31 cellular contexts compared by ENCODE assay signal in genomic region chr2:171902840-171903420, GRCh38. TPM values are rescaled to one million over a fixed set of nuclear protein-coding genes. Genes with fewer than 3 reads are reported as not detected.
A peak's percentile ranks its signal among the peaks of the same experiment; 100 is the strongest.
DNase-seq lines count a peak whose midpoint lies in the region; ATAC-seq and FAIRE-seq lines count a peak whose summit lies in the region.
"Had no signal": no experiment of that assay in that cellular context is flagged by ENCODE, and none has a peak within 500 bp of the region (broad histone marks: within the 10 kb centered on the region; RNA-seq: fewer than 3 reads in every experiment).

No MANE protein-coding gene starts in this region.

- peaks cover 0 to 2% of the 10 kb centered on the region in 2 donors for H3K27me3 ChIP-seq in small intestine (ENCODE audit: control insufficient read depth in 2 of 2, insufficient read depth in 2 of 2, low read length in 2 of 2)
- H3K27me3 ChIP-seq: ascending aorta, Peyer's patch had no signal

- H3K4me3 ChIP-seq in small intestine (ENCODE audit: low read depth in 1 of 2, low read length in 2 of 2) = no peak overlapping the region
- H3K4me3 ChIP-seq: ascending aorta, GM23248, Peyer's patch had no signal

- peaks cover 23% of the 10 kb centered on the region for H3K27me3 Mint-ChIP-seq in T-helper 2 cell treated with Interferon-gamma antibody and Interleukin-4, amounts not matched to agents 5 μg/mL and 100 μg/mL, for 36 hours (ENCODE audit: low read depth)
- H3K27me3 Mint-ChIP-seq: stimulated activated naive B cell treated with anti-CD40 and anti-IgM and Interleukin-4, amounts not matched to agents 10 μg/mL and 1 μg/mL and 100 μg/mL, for 72 hours had no signal

- H3K9me3 ChIP-seq in small intestine (ENCODE audit: control insufficient read depth, low read depth) = no peaks in the 10 kb centered on the region
- H3K9me3 ChIP-seq: ascending aorta, Peyer's patch had no signal

- FAIRE-seq in TTC549 (lab: Jason Lieb, UNC) (peak; percentile 91), small intestine (lab: Jason Lieb, UNC) (peak; percentile 86)

- ATAC-seq in GM18502 (IDR thresholded peaks at IDR 0.05; ENCODE audit: poor library complexity, unreplicated experiment) (peak; percentile 68), GM21619 (IDR thresholded peaks at IDR 0.05; ENCODE audit: unreplicated experiment) (peak; percentile 56)
- ATAC-seq: activated CD4-positive, alpha-beta T cell treated with anti-CD3 and anti-CD28 coated beads for 36 hours; left cardiac atrium; natural killer cell treated with Interleukin-12 subunit alpha and Interleukin-12 subunit beta and Interleukin-15 and Interleukin-18, amount 100 ng/mL, for 72 hours; stimulated activated naive B cell treated with anti-CD40 and anti-IgM and Interleukin-4, amounts not matched to agents 10 μg/mL and 1 μg/mL and 100 μg/mL, for 72 hours had no signal

- 48 to 62% (median 60%) methylated on average over 2 of the region's 2 CpGs for WGBS in small intestine, 3 donors

- no peak for DNase-seq in small intestine
- DNase-seq in T-helper 2 cell treated with Interferon-gamma antibody and Interleukin-4, amounts not matched to agents 5 μg/mL and 100 μg/mL, for 36 hours (ENCODE audit: low spot score) = no peak
- no peak for DNase-seq in NCI-H1092 (lab: John Stamatoyannopoulos, UW)
- no peak for DNase-seq in OCI-M1 (lab: John Stamatoyannopoulos, UW)
- DNase-seq: activated CD4-positive, alpha-beta T cell treated with anti-CD3 and anti-CD28 coated beads for 36 hours; activated effector memory CD4-positive, alpha-beta T cell treated with anti-CD3 and anti-CD28 coated beads, Interleukin-2, amount 50 U/mL, for 16 hours; activated T-cell treated with anti-CD3 and anti-CD28 coated beads for 4 hours; Calu3; DMS79; effector CD4-positive, alpha-beta T cell; GDM1; GM23248; hypothalamus; left cardiac atrium; NCI-H146; NCI-H446; NCI-H748 treated with DMSO at 0.1 percent for 48 hours; Peyer's patch; SHP77 treated with DMSO at 0.1 percent for 48 hours; stimulated activated CD4-positive, alpha-beta T cell treated with anti-CD3 and anti-CD28 coated beads, Interleukin-15, amount 100 ng/mL, for 24 hours; stimulated activated CD4-positive, alpha-beta T cell treated with anti-CD3 and anti-CD28 coated beads, Interleukin-4, amount 100 ng/mL, for 4 hours; stimulated activated naive B cell treated with anti-CD40 and anti-IgM and Interleukin-4, amounts not matched to agents 10 μg/mL and 1 μg/mL and 100 μg/mL, for 72 hours; substantia nigra; T-helper 2 cell had no signal

- no peak overlapping the region for H3K4me3 Mint-ChIP-seq in T-helper 2 cell treated with Interferon-gamma antibody and Interleukin-4, amounts not matched to agents 5 μg/mL and 100 μg/mL, for 36 hours
- H3K4me3 Mint-ChIP-seq: activated CD4-positive, alpha-beta T cell treated with anti-CD3 and anti-CD28 coated beads for 36 hours; natural killer cell treated with Interleukin-12 subunit alpha and Interleukin-12 subunit beta and Interleukin-15 and Interleukin-18, amount 100 ng/mL, for 72 hours; stimulated activated naive B cell treated with anti-CD40 and anti-IgM and Interleukin-4, amounts not matched to agents 10 μg/mL and 1 μg/mL and 100 μg/mL, for 72 hours; type B pancreatic cell had no signal

- H3K4me1 ChIP-seq in small intestine (ENCODE audit: control insufficient read depth in 2 of 2, insufficient read depth in 1 of 2, low read depth in 1 of 2, low read length in 1 of 2) = no peaks in the 10 kb centered on the region
- H3K4me1 ChIP-seq: Peyer's patch had no signal

- no peaks in the 10 kb centered on the region for H3K4me1 Mint-ChIP-seq in T-helper 2 cell treated with Interferon-gamma antibody and Interleukin-4, amounts not matched to agents 5 μg/mL and 100 μg/mL, for 36 hours (ENCODE audit: low read depth)
- H3K4me1 Mint-ChIP-seq: activated CD4-positive, alpha-beta T cell treated with anti-CD3 and anti-CD28 coated beads for 36 hours had no signal

- no peaks in the 10 kb centered on the region for H3K9me3 Mint-ChIP-seq in T-helper 2 cell treated with Interferon-gamma antibody and Interleukin-4, amounts not matched to agents 5 μg/mL and 100 μg/mL, for 36 hours
- H3K9me3 Mint-ChIP-seq: natural killer cell treated with Interleukin-12 subunit alpha and Interleukin-12 subunit beta and Interleukin-15 and Interleukin-18, amount 100 ng/mL, for 72 hours; stimulated activated naive B cell treated with anti-CD40 and anti-IgM and Interleukin-4, amounts not matched to agents 10 μg/mL and 1 μg/mL and 100 μg/mL, for 72 hours; type B pancreatic cell had no signal

- H3K36me3 Mint-ChIP-seq in T-helper 2 cell treated with Interferon-gamma antibody and Interleukin-4, amounts not matched to agents 5 μg/mL and 100 μg/mL, for 36 hours (ENCODE audit: low read depth) = no peaks in the 10 kb centered on the region
- H3K36me3 Mint-ChIP-seq: natural killer cell treated with Interleukin-12 subunit alpha and Interleukin-12 subunit beta and Interleukin-15 and Interleukin-18, amount 100 ng/mL, for 72 hours; stimulated activated naive B cell treated with anti-CD40 and anti-IgM and Interleukin-4, amounts not matched to agents 10 μg/mL and 1 μg/mL and 100 μg/mL, for 72 hours; type B pancreatic cell had no signal

- H3K27ac Mint-ChIP-seq in T-helper 2 cell treated with Interferon-gamma antibody and Interleukin-4, amounts not matched to agents 5 μg/mL and 100 μg/mL, for 36 hours = no peak overlapping the region
- H3K27ac Mint-ChIP-seq: activated CD4-positive, alpha-beta T cell treated with anti-CD3 and anti-CD28 coated beads for 36 hours; natural killer cell treated with Interleukin-12 subunit alpha and Interleukin-12 subunit beta and Interleukin-15 and Interleukin-18, amount 100 ng/mL, for 72 hours; stimulated activated naive B cell treated with anti-CD40 and anti-IgM and Interleukin-4, amounts not matched to agents 10 μg/mL and 1 μg/mL and 100 μg/mL, for 72 hours; type B pancreatic cell had no signal

- H3K36me3 ChIP-seq in small intestine (ENCODE audit: control insufficient read depth in 2 of 2, insufficient read depth in 2 of 2, low read length in 2 of 2) = no peaks in the 10 kb centered on the region
- H3K36me3 ChIP-seq: ascending aorta, Peyer's patch had no signal

- no peak overlapping the region for H3K27ac ChIP-seq in small intestine (ENCODE audit: low read depth in 1 of 2, low read length in 1 of 2)
- H3K27ac ChIP-seq: ascending aorta, GM23248, KMS-11, Peyer's patch had no signal

RNA-seq across cellular contexts. Expression of gene SLC25A12, which starts 8.9 kb away (rescaled TPM):
- 1 to 10 TPM; 2.2 to 6.2 (median 5.1) TPM for polyA plus RNA-seq in small intestine

RNA-seq across cellular contexts. Expression of gene HAT1, which starts 19.3 kb away (rescaled TPM):
- 10 to 100 TPM; 14.5 to 38.2 (median 22.7) TPM for polyA plus RNA-seq in small intestine
